In the genomic region with DNA sequence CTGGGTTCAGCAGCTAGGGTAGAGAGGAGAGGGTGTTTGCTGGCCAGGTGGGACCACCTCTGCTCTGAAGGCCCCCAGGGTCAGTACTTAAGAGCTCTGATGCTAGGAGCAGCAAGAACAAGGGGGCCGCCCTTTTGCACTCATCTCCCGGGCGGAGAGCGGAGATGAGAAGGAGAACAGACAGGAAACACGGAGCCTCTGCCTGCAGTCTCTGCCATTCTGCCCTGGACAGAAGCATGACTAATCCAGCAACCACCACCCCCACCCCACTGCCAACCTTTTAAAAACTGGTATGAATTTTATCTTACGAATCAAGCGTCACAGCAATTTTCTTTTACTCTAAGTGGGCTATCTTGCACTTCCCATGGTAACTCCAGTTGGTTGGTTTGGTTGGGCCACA, we compare ENCODE assay signal across 15 cellular contexts. TPM values are rescaled to one million over a fixed set of nuclear protein-coding genes. Genes with fewer than 3 reads are reported as not detected.
DNase-seq lines count a peak whose midpoint lies in the region; ATAC-seq and TF ChIP-seq lines count a peak whose summit lies in the region.
"Had no signal": no experiment of that assay in that cellular context is flagged by ENCODE, and none has a peak within 500 bp of the region (broad histone marks: within the 10 kb centered on the region; RNA-seq: fewer than 3 reads in every experiment).

No MANE protein-coding gene starts in this region.

- H2AK5ac ChIP-seq in mesenchymal stem cell (ENCODE audit: low read length, severe bottlenecking) = no peak overlapping the region

- no peaks in the 10 kb centered on the region for H3K9me2 ChIP-seq in DOHH2 (replicated peaks; ENCODE audit: control insufficient read depth, low read length)

- H2BK12ac ChIP-seq in mesenchymal stem cell (ENCODE audit: low read length in 2 of 2) = no peak overlapping the region

- H4K91ac ChIP-seq in mesenchymal stem cell (ENCODE audit: low read length) = no peak overlapping the region

- H3K4me3 ChIP-seq in DOHH2 (ENCODE audit: low read length) (no peak overlapping the region), osteoblast (ENCODE audit: insufficient read depth, low read length) (no peak overlapping the region), BE2C (ENCODE audit: low read depth, low read length) (no peak overlapping the region), mesenchymal stem cell (ENCODE audit: insufficient read depth in 1 of 2, low read depth in 1 of 2, low read length in 2 of 2) (no peak overlapping the region)

- no peak overlapping the region for H2BK120ac ChIP-seq in mesenchymal stem cell (ENCODE audit: low read depth, low read length)

- H3K23ac ChIP-seq in mesenchymal stem cell (ENCODE audit: low read length in 2 of 2) = no peak overlapping the region

- H3K36me3 ChIP-seq in DOHH2 (ENCODE audit: control insufficient read depth, low read length) (peaks cover 100% of the 10 kb centered on the region), osteoblast (ENCODE audit: insufficient read depth, low read length) (peaks cover 61% of the 10 kb centered on the region), BE2C (peaks cover 96% of the 10 kb centered on the region), mesenchymal stem cell (ENCODE audit: control insufficient read depth in 1 of 2, insufficient read depth in 2 of 2, low read depth in 1 of 2, low read length in 2 of 2) (peaks cover 46 to 87% of the 10 kb centered on the region in 2 experiments)

- H3K79me1 ChIP-seq in mesenchymal stem cell (replicated peaks; ENCODE audit: low read length, poor library complexity, severe bottlenecking) = peaks cover 22% of the 10 kb centered on the region

- WGBS in mesenchymal stem cell = 75% methylated on average over 7 of the region's 7 CpGs

- no peaks in the 10 kb centered on the region for H3K9me3 ChIP-seq in DOHH2 (ENCODE audit: control insufficient read depth, insufficient read depth, low read length)
- H3K9me3 ChIP-seq in osteoblast (ENCODE audit: low read depth, low read length) = no peaks in the 10 kb centered on the region
- H3K9me3 ChIP-seq in BE2C = no peaks in the 10 kb centered on the region
- H3K9me3 ChIP-seq in mesenchymal stem cell (ENCODE audit: control insufficient read depth, low read length) = no peaks in the 10 kb centered on the region

- H2BK5ac ChIP-seq in mesenchymal stem cell (ENCODE audit: low read depth, low read length, poor library complexity, severe bottlenecking) = no peak overlapping the region

- no peak overlapping the region for H3K18ac ChIP-seq in mesenchymal stem cell (ENCODE audit: low read depth in 1 of 2, low read length in 2 of 2)

- H2BK15ac ChIP-seq in mesenchymal stem cell (ENCODE audit: low read depth, poor library complexity, severe bottlenecking) = no peak overlapping the region

- no peaks in the 10 kb centered on the region for H3K27me3 ChIP-seq in DOHH2 (ENCODE audit: control insufficient read depth, low read length)
- no peaks in the 10 kb centered on the region for H3K27me3 ChIP-seq in osteoblast (ENCODE audit: insufficient read depth, low read length)
- H3K27me3 ChIP-seq in BE2C = no peaks in the 10 kb centered on the region
- no peaks in the 10 kb centered on the region for H3K27me3 ChIP-seq in mesenchymal stem cell (ENCODE audit: control insufficient read depth in 1 of 2, insufficient read depth in 1 of 2, low read length in 2 of 2)

- no peak overlapping the region for H3K4ac ChIP-seq in mesenchymal stem cell (ENCODE audit: low read depth in 1 of 2, low read length in 2 of 2)

- no peak overlapping the region for H4K8ac ChIP-seq in mesenchymal stem cell (ENCODE audit: low read length)

- no peak for TF ChIP-seq CTCF in DOHH2 (IDR thresholded peaks at IDR 0.05; ENCODE audit: low read depth, low read length, poor library complexity, severe bottlenecking)
- no peak for TF ChIP-seq CTCF in osteoblast (IDR thresholded peaks at IDR 0.05; ENCODE audit: extremely low read depth, low read depth, low read length)
- no peak for TF ChIP-seq CTCF in BE2C (IDR thresholded peaks at IDR 0.05; ENCODE audit: low read depth, low read length)

- ATAC-seq in HG03457 (IDR thresholded peaks at IDR 0.05; ENCODE audit: unreplicated experiment) = no peak

- H3K27ac ChIP-seq in DOHH2 (ENCODE audit: low read depth, low read length) (peak overlapping the region; percentile 15), osteoblast (ENCODE audit: low read depth, low read length) (no peak overlapping the region), mesenchymal stem cell (ENCODE audit: low read length, poor library complexity, severe bottlenecking) (no peak overlapping the region)

- no peak overlapping the region for H3K4me2 ChIP-seq in DOHH2 (ENCODE audit: low read length)
- no peak overlapping the region for H3K4me2 ChIP-seq in osteoblast (ENCODE audit: insufficient read depth, low read length)
- H3K4me2 ChIP-seq in mesenchymal stem cell (ENCODE audit: low read length, poor library complexity, severe bottlenecking) = no peak overlapping the region

- H3K4me1 ChIP-seq in DOHH2 (ENCODE audit: control insufficient read depth, low read length) (peaks cover 71% of the 10 kb centered on the region), osteoblast (ENCODE audit: insufficient read depth, low read length) (no peaks in the 10 kb centered on the region), BE2C (no peaks in the 10 kb centered on the region), mesenchymal stem cell (ENCODE audit: control insufficient read depth, insufficient read depth, low read depth, low read length) (peaks cover 22% of the 10 kb centered on the region)

- H3K79me2 ChIP-seq in DOHH2 (ENCODE audit: control insufficient read depth, low read length) = peaks cover 77% of the 10 kb centered on the region
- no peaks in the 10 kb centered on the region for H3K79me2 ChIP-seq in osteoblast (ENCODE audit: insufficient read depth, low read length)

- peaks cover 10% of the 10 kb centered on the region; the same call in 1 of the 2 replicates for H4K20me1 ChIP-seq in DOHH2 (ENCODE audit: control insufficient read depth, insufficient read depth, low read depth, low read length)
- no peaks in the 10 kb centered on the region for H4K20me1 ChIP-seq in osteoblast (ENCODE audit: insufficient read depth, low read length)

- no peak overlapping the region for H3K14ac ChIP-seq in mesenchymal stem cell (ENCODE audit: low read length in 2 of 2)

- H3F3A ChIP-seq in DOHH2 (ENCODE audit: control insufficient read depth, insufficient read depth) = peaks cover 21% of the 10 kb centered on the region

- no peak overlapping the region for H3K9ac ChIP-seq in mesenchymal stem cell (ENCODE audit: low read length)

- DNase-seq in A172 (ENCODE audit: low spot score) = peak; percentile 51
- DNase-seq in dermis blood vessel endothelial cell = peak; percentile 36
- peak; percentile 42 for DNase-seq in osteoblast (ENCODE audit: insufficient read length, low spot score, missing footprints)
- DNase-seq in BE2C = no peak
- DNase-seq in inferior parietal cortex (ENCODE audit: extremely low spot score) = no peak
- DNase-seq in mesenchymal stem cell = no peak
- DNase-seq: ACHN, EL, IMR-90, NCI-H1417, NCI-H1930, NCI-H2171 treated with DMSO at 0.1 percent for 48 hours, NCI-H510A had no signal

- H2AFZ ChIP-seq in osteoblast (ENCODE audit: low read length) (no peak overlapping the region), mesenchymal stem cell (ENCODE audit: low read depth, low read length) (no peak overlapping the region)

RNA-seq across cellular contexts. Expression of a gene that starts 34.5 kb away (rescaled TPM):
- 216 and 238 TPM in 2 replicates for total RNA-seq in A172 (2014; rRNA removed; shearing (Covaris generic))
- total RNA-seq in dermis blood vessel endothelial cell (126 and 190 TPM in 2 replicates), osteoblast (38.6 and 51.0 TPM in 2 replicates)
- polyA plus RNA-seq in BE2C (2012; ENCODE audit: insufficient read depth, insufficient read length, low read depth) = 193 TPM
- 64.4 TPM for polyA plus RNA-seq in mesenchymal stem cell (2013, experiment 1 of 2)
- polyA plus RNA-seq in mesenchymal stem cell (2013, experiment 2 of 2) = 59.8 TPM

Comparison
In these comparisons a context has a peak if more than half of its experiments do, and no peak if none do; other contexts are left out.
1. DNase-seq: peak in A172 (single experiment), dermis blood vessel endothelial cell (single experiment) and osteoblast (single experiment); none in BE2C (single experiment), inferior parietal cortex (single experiment) and mesenchymal stem cell (single experiment).